In the genomic region with DNA sequence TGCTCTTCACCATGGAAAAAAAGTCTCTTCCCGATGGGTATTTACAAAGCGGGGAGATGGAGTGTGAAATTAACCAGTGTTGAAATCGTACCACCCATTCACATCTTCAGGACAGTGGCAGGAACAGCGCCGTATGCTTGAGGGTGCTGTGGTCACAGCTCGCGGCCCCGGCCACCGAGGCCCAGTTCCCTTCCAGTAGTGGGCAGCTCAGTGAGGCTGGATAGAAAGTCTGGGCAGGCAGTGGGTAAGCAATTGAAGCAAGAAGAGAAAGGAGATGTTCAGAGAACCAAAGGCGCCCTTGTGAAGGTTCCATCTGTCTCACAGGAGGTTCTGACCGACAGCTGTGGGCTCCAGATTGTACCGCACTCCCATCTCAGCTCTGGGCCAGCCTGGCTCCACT, we compare ENCODE assay signal across 20 cellular contexts. TPM values are rescaled to one million over a fixed set of nuclear protein-coding genes. Genes with fewer than 3 reads are reported as not detected.
DNase-seq lines count a peak whose midpoint lies in the region; ATAC-seq and TF ChIP-seq lines count a peak whose summit lies in the region.
"Had no signal": no experiment of that assay in that cellular context is flagged by ENCODE, and none has a peak within 500 bp of the region (broad histone marks: within the 10 kb centered on the region; RNA-seq: fewer than 3 reads in every experiment).

No MANE protein-coding gene starts in this region.

- TF ChIP-seq CTCF in IMR-90 (conservative IDR thresholded peaks at IDR 0.05; ENCODE audit: low read depth, low read length) = no peak
- TF ChIP-seq CTCF in neutrophil (IDR thresholded peaks at IDR 0.05) = no peak

- H3K23ac ChIP-seq in IMR-90 (ENCODE audit: low read depth, low read length) = peak overlapping the region; percentile 54

- peak overlapping the region; percentile 60; the same call in 1 of the 2 replicates for H3K4me2 ChIP-seq in IMR-90 (ENCODE audit: low read depth, low read length)
- H3K4me2 ChIP-seq: KMS-11, smooth muscle cell had no signal

- intact Hi-C loops in activated CD4-positive, alpha-beta T cell treated with anti-CD3 and anti-CD28 coated beads, Interleukin-2, amount 10 ng/mL, durations not matched to agents 24 days and 14 days (cut with micrococcal nuclease) = no loop called here
- intact Hi-C loops in IMR-90 (cut with micrococcal nuclease) = no loop called here

- H3K9me3 ChIP-seq in IMR-90 (ENCODE audit: control insufficient read depth, insufficient read depth, low read length) (no peaks in the 10 kb centered on the region), neutrophil (no peaks in the 10 kb centered on the region)
- H3K9me3 ChIP-seq: esophagus muscularis mucosa had no signal

- no peak overlapping the region for H3K4me3 Mint-ChIP-seq in activated CD4-positive, alpha-beta T cell treated with anti-CD3 and anti-CD28 coated beads, Interleukin-2, amount 10 ng/mL, durations not matched to agents 24 days and 14 days
- no peak overlapping the region for H3K4me3 Mint-ChIP-seq in activated naive CD8-positive, alpha-beta T cell treated with anti-CD3 and anti-CD28 coated beads for 36 hours
- H3K4me3 Mint-ChIP-seq: activated CD4-positive, alpha-beta memory T cell treated with anti-CD3 and anti-CD28 coated beads, Interleukin-2, amount 10 ng/mL, durations not matched to agents 7 days and 5 days; CD8-positive, alpha-beta memory T cell; nephron had no signal

- H4K8ac ChIP-seq in IMR-90 (ENCODE audit: low read depth in 2 of 2, low read length in 2 of 2) = peak overlapping the region; percentile 6 to 84; a peak in 2 of 4 replicates

- H3K4me1 ChIP-seq in IMR-90 (ENCODE audit: control insufficient read depth, insufficient read depth, low read length) (peaks cover 18% of the 10 kb centered on the region), neutrophil (ENCODE audit: control insufficient read depth in 1 of 2, insufficient read depth in 1 of 2, low read depth in 1 of 2, low read length in 1 of 2) (peaks cover 43 to 71% of the 10 kb centered on the region in 2 experiments)
- H3K4me1 ChIP-seq: esophagus muscularis mucosa had no signal

- no peak overlapping the region for H3K4me3 ChIP-seq in IMR-90 (ENCODE audit: insufficient read depth, low read depth, low read length)
- no peak overlapping the region for H3K4me3 ChIP-seq in neutrophil (ENCODE audit: low read depth in 1 of 2, low read length in 1 of 2)
- H3K4me3 ChIP-seq: esophagus muscularis mucosa, smooth muscle cell had no signal

- TF ChIP-seq RAD21 in IMR-90 (IDR thresholded peaks at IDR 0.05; ENCODE audit: low read length) = no peak

- peaks cover 4% of the 10 kb centered on the region; the same call in 1 of the 2 replicates for H3K9me1 ChIP-seq in IMR-90 (ENCODE audit: insufficient read depth, low read length)

- H3K9me3 Mint-ChIP-seq in activated CD4-positive, alpha-beta T cell treated with anti-CD3 and anti-CD28 coated beads, Interleukin-2, amount 10 ng/mL, durations not matched to agents 24 days and 14 days = no peaks in the 10 kb centered on the region
- H3K9me3 Mint-ChIP-seq in activated naive CD8-positive, alpha-beta T cell treated with anti-CD3 and anti-CD28 coated beads for 36 hours = no peaks in the 10 kb centered on the region
- H3K9me3 Mint-ChIP-seq: activated CD4-positive, alpha-beta memory T cell treated with anti-CD3 and anti-CD28 coated beads, Interleukin-2, amount 10 ng/mL, durations not matched to agents 7 days and 5 days; nephron had no signal

- H3K79me1 ChIP-seq in IMR-90 (ENCODE audit: low read depth in 1 of 2, low read length in 2 of 2) = no peaks in the 10 kb centered on the region

- peak overlapping the region; percentile 77 for H3K4ac ChIP-seq in IMR-90 (ENCODE audit: low read depth, low read length)

- peaks cover 48% of the 10 kb centered on the region for H3K4me1 Mint-ChIP-seq in activated CD4-positive, alpha-beta T cell treated with anti-CD3 and anti-CD28 coated beads, Interleukin-2, amount 10 ng/mL, durations not matched to agents 24 days and 14 days
- H3K4me1 Mint-ChIP-seq in activated naive CD8-positive, alpha-beta T cell treated with anti-CD3 and anti-CD28 coated beads for 36 hours = peaks cover 31% of the 10 kb centered on the region
- H3K4me1 Mint-ChIP-seq: nephron had no signal

- peak overlapping the region; percentile 92 for H4K91ac ChIP-seq in IMR-90 (ENCODE audit: insufficient read depth, low read depth, low read length)

- H3K27me3 ChIP-seq in IMR-90 (ENCODE audit: control insufficient read depth, insufficient read depth, low read length) (no peaks in the 10 kb centered on the region), neutrophil (no peaks in the 10 kb centered on the region)
- H3K27me3 ChIP-seq: esophagus muscularis mucosa had no signal

- CTCF ChIA-PET in IMR-90 (lab: Yijun Ruan, JAX) = interaction anchor here (2.3 kb wide), 1 partner anchor 171 kb away, joined by 7 read pairs; no protein-coding TSS in a partner anchor

- no CpG with 5 or more reads among the region's 12 CpGs for WGBS in IMR-90 (ENCODE audit: extremely low coverage in 2 of 2, insufficient read length in 1 of 2), 2 experiments

- peak overlapping the region; percentile 75 for H3K27ac Mint-ChIP-seq in activated CD4-positive, alpha-beta T cell treated with anti-CD3 and anti-CD28 coated beads, Interleukin-2, amount 10 ng/mL, durations not matched to agents 24 days and 14 days
- H3K27ac Mint-ChIP-seq in activated naive CD8-positive, alpha-beta T cell treated with anti-CD3 and anti-CD28 coated beads for 36 hours = peak overlapping the region; percentile 65
- H3K27ac Mint-ChIP-seq: nephron had no signal

- peak overlapping the region; percentile 80 for H2BK120ac ChIP-seq in IMR-90 (ENCODE audit: low read depth, low read length)

- no peaks in the 10 kb centered on the region for H4K20me1 ChIP-seq in IMR-90 (ENCODE audit: insufficient read depth, low read length)

- dilution Hi-C loops in IMR-90 (cut with HindIII; ENCODE audit: low sequenced_read_pairs, unreplicated experiment) = no loop called here

- in situ Hi-C loops in IMR-90 (cut with MboI; ENCODE audit: low sequenced_read_pairs) = no loop called here

- H2AFZ ChIP-seq in IMR-90 (replicated peaks; ENCODE audit: low read length, poor library complexity) = peak overlapping the region; percentile 56

- H2BK20ac ChIP-seq in IMR-90 (ENCODE audit: low read depth, low read length) = peak overlapping the region; percentile 83

- H3K27me3 Mint-ChIP-seq in activated CD4-positive, alpha-beta T cell treated with anti-CD3 and anti-CD28 coated beads, Interleukin-2, amount 10 ng/mL, durations not matched to agents 24 days and 14 days = no peaks in the 10 kb centered on the region
- H3K27me3 Mint-ChIP-seq in activated naive CD8-positive, alpha-beta T cell treated with anti-CD3 and anti-CD28 coated beads for 36 hours = no peaks in the 10 kb centered on the region
- H3K27me3 Mint-ChIP-seq: activated CD4-positive, alpha-beta memory T cell treated with anti-CD3 and anti-CD28 coated beads, Interleukin-2, amount 10 ng/mL, durations not matched to agents 7 days and 5 days had no signal

- peaks cover 65% of the 10 kb centered on the region for H3K36me3 Mint-ChIP-seq in activated CD4-positive, alpha-beta T cell treated with anti-CD3 and anti-CD28 coated beads, Interleukin-2, amount 10 ng/mL, durations not matched to agents 24 days and 14 days (ENCODE audit: low read depth)
- peaks cover 43% of the 10 kb centered on the region for H3K36me3 Mint-ChIP-seq in activated naive CD8-positive, alpha-beta T cell treated with anti-CD3 and anti-CD28 coated beads for 36 hours

- ATAC-seq in IMR-90 (ENCODE audit: low read depth) (no peak), GM21526 (IDR thresholded peaks at IDR 0.05; ENCODE audit: low FRiP score, unreplicated experiment) (no peak)

- H3K14ac ChIP-seq in IMR-90 (replicated peaks; ENCODE audit: low read depth, low read length) = peak overlapping the region; percentile 26

- H4K5ac ChIP-seq in IMR-90 (ENCODE audit: low read depth, low read length) = peak overlapping the region; percentile 91

- H2AK9ac ChIP-seq in IMR-90 (replicated peaks; ENCODE audit: low read depth, low read length, poor library complexity) = peak overlapping the region; percentile 31

- no peak for TF ChIP-seq POLR2A in IMR-90 (IDR thresholded peaks at IDR 0.05; ENCODE audit: low read depth, low read length)

- H2BK15ac ChIP-seq in IMR-90 (ENCODE audit: low read depth, low read length) = peak overlapping the region; percentile 50; the same call in 2 of the 3 replicates

- peak overlapping the region; percentile 88 for H2BK5ac ChIP-seq in IMR-90 (ENCODE audit: low read depth, low read length, poor library complexity, severe bottlenecking)

- H3K9ac ChIP-seq in IMR-90 (ENCODE audit: low read depth, low read length) = peak overlapping the region; percentile 39; the same call in 1 of the 2 replicates
- H3K9ac ChIP-seq: KMS-11 had no signal

- peak overlapping the region; percentile 99 for H3K27ac ChIP-seq in IMR-90 (ENCODE audit: insufficient read depth, low read length)
- H3K27ac ChIP-seq in neutrophil = peak overlapping the region; percentile 75
- H3K27ac ChIP-seq: esophagus muscularis mucosa, KMS-11 had no signal

- peak overlapping the region; percentile 98 for H3K18ac ChIP-seq in IMR-90 (ENCODE audit: low read depth, low read length)

- DNase-seq in activated CD4-positive, alpha-beta T cell treated with anti-CD3 and anti-CD28 coated beads, Interleukin-2, amount 10 ng/mL, durations not matched to agents 24 days and 14 days = no peak
- no peak for DNase-seq in activated CD4-positive, alpha-beta T cell treated with anti-CD3 and anti-CD28 coated beads for 1 hour
- DNase-seq in IMR-90 (no peak), HUDEP-2 (lab: John Stamatoyannopoulos, UW; ENCODE audit: unreplicated experiment in 76 of 76) (no peak), NCI-H1436 treated with DMSO at 0.1 percent for 48 hours (lab: John Stamatoyannopoulos, UW) (no peak)
- no peak for DNase-seq in activated naive CD8-positive, alpha-beta T cell treated with anti-CD3 and anti-CD28 coated beads for 36 hours
- DNase-seq: activated CD4-positive, alpha-beta memory T cell treated with anti-CD3 and anti-CD28 coated beads, Interleukin-2, amount 10 ng/mL, durations not matched to agents 7 days and 5 days; CD8-positive, alpha-beta memory T cell; central memory CD4-positive, alpha-beta T cell; DMS79; mesendoderm; NCI-H2081 treated with DMSO at 0.1 percent for 48 hours; NCI-H510A; stimulated activated CD4-positive, alpha-beta T cell treated with anti-CD3 and anti-CD28 coated beads, Interleukin-4, amount 100 ng/mL, for 24 hours had no signal

- H3K36me3 ChIP-seq in IMR-90 (ENCODE audit: control insufficient read depth, insufficient read depth, low read length) (peaks cover 14% of the 10 kb centered on the region; the same call in 1 of the 2 replicates), neutrophil (peaks cover 87% of the 10 kb centered on the region)

- POLR2A ChIA-PET in IMR-90 (lab: Charles Lee; ENCODE audit: unreplicated experiment) = no interaction called here

- H2AK5ac ChIP-seq in IMR-90 (ENCODE audit: low read depth, low read length) = peak overlapping the region; percentile 96

- no peak overlapping the region for H3K56ac ChIP-seq in IMR-90 (ENCODE audit: extremely low read depth, insufficient read depth, low read length)

- BruUV-seq in IMR-90 (replicated peaks; lab: Mats Ljungman, UMichigan) = no TSS peak

RNA-seq across cellular contexts. Expression of a gene that starts 59.1 kb away (rescaled TPM):
- total RNA-seq in activated CD4-positive, alpha-beta T cell treated with anti-CD3 and anti-CD28 coated beads, Interleukin-2, amount 10 ng/mL, durations not matched to agents 24 days and 14 days = 48.6 and 50.7 TPM in 2 replicates
- total RNA-seq in IMR-90 (2012; rRNA removed) = 18.8 and 19.7 TPM in 2 replicates
- 14.4 and 16.4 TPM in 2 replicates for polyA plus RNA-seq in IMR-90 (2012; rRNA removed)
- 5.2 and 5.9 TPM in 2 replicates for polyA plus RNA-seq in IMR-90 (2012; cell fraction: cytosol; rRNA removed)
- 28.0 and 65.2 TPM in 2 replicates for polyA plus RNA-seq in IMR-90 (2012; cell fraction: nucleus; rRNA removed; ENCODE audit: low replicate concordance)
- total RNA-seq in activated naive CD8-positive, alpha-beta T cell treated with anti-CD3 and anti-CD28 coated beads for 36 hours = 10 to 100 TPM; 27.3 to 34.7 TPM
